ENCODE assay signal across 8 cellular contexts in genomic region chr12:42143401-42144173, GRCh38. TPM values are rescaled to one million over a fixed set of nuclear protein-coding genes. Genes with fewer than 3 reads are reported as not detected.
DNase-seq lines count a peak whose midpoint lies in the region; ATAC-seq and TF ChIP-seq lines count a peak whose summit lies in the region.

No MANE protein-coding gene starts in this region.

- H4K20me1 ChIP-seq in BLaER1 treated with 17β-estradiol and CSF1 and Interleukin-3, amounts not matched to agents 10 nM and 100 nM = peaks cover 10 to 50% (median 30%) of the 10 kb centered on the region in 11 experiments; a peak in 16 of 22 replicates

- H3K9ac ChIP-seq in BLaER1 treated with 17β-estradiol and CSF1 and Interleukin-3, amounts not matched to agents 10 nM and 100 nM = peak overlapping the region; percentile 85 to 93 (median 89)
- peak overlapping the region; percentile 90 for H3K9ac ChIP-seq in mesenchymal stem cell (ENCODE audit: low read length)

- no peak for TF ChIP-seq CTCF in vagina (IDR thresholded peaks at IDR 0.05)

- peak overlapping the region in 1 of 2 experiments; percentile 5 for H3K18ac ChIP-seq in mesenchymal stem cell (ENCODE audit: low read depth in 1 of 2, low read length in 2 of 2)

- H3K79me1 ChIP-seq in mesenchymal stem cell (replicated peaks; ENCODE audit: low read length, poor library complexity, severe bottlenecking) = peaks cover 2% of the 10 kb centered on the region

- H3K23ac ChIP-seq in mesenchymal stem cell (ENCODE audit: low read length in 2 of 2) = no peak overlapping the region

- no peak overlapping the region for H3K14ac ChIP-seq in mesenchymal stem cell (ENCODE audit: low read length in 2 of 2)

- intact Hi-C loops in vagina (cut with DNase I) = loop anchor here (10.0 kb wide), 1 partner anchor 91 kb away; the partner anchor contains the start of gene YAF2

- no peak overlapping the region for H2BK12ac ChIP-seq in mesenchymal stem cell (ENCODE audit: low read length in 2 of 2)

- H3K4me2 ChIP-seq in BLaER1 treated with 17β-estradiol and CSF1 and Interleukin-3, amounts not matched to agents 10 nM and 100 nM = peak overlapping the region; percentile 79 to 94 (median 83)
- peak overlapping the region; percentile 83 for H3K4me2 ChIP-seq in mesenchymal stem cell (ENCODE audit: low read length, poor library complexity, severe bottlenecking)

- peak overlapping the region; percentile 82 to 100 (median 94) for H3K4me3 ChIP-seq in BLaER1 treated with 17β-estradiol and CSF1 and Interleukin-3, amounts not matched to agents 10 nM and 100 nM
- H3K4me3 ChIP-seq in mesenchymal stem cell (ENCODE audit: insufficient read depth in 1 of 2, low read depth in 1 of 2, low read length in 2 of 2) (peak overlapping the region; percentile 86 to 95), vagina (peak overlapping the region; percentile 55 to 94)

- H2BK120ac ChIP-seq in mesenchymal stem cell (ENCODE audit: low read depth, low read length) = no peak overlapping the region

- H2AK5ac ChIP-seq in mesenchymal stem cell (ENCODE audit: low read length, severe bottlenecking) = no peak overlapping the region

- H3K9me3 ChIP-seq in BLaER1 treated with 17β-estradiol and CSF1 and Interleukin-3, amounts not matched to agents 10 nM and 100 nM (replicated peaks in 1 of 11) = no peaks in the 10 kb centered on the region
- H3K9me3 ChIP-seq in mesenchymal stem cell (ENCODE audit: control insufficient read depth, low read length) (no peaks in the 10 kb centered on the region), vagina (no peaks in the 10 kb centered on the region)

- H4K91ac ChIP-seq in mesenchymal stem cell (ENCODE audit: low read length) = no peak overlapping the region

- H3K27ac ChIP-seq in BLaER1 treated with 17β-estradiol and CSF1 and Interleukin-3, amounts not matched to agents 10 nM and 100 nM = peak overlapping the region; percentile 68 to 91 (median 81)
- peak overlapping the region; percentile 16 for H3K27ac ChIP-seq in mesenchymal stem cell (ENCODE audit: low read length, poor library complexity, severe bottlenecking)
- H3K27ac ChIP-seq in vagina = peak overlapping the region; percentile 75

- no peak for TF ChIP-seq POLR2A in vagina (IDR thresholded peaks at IDR 0.05)

- H3K4me1 ChIP-seq in BLaER1 treated with 17β-estradiol and CSF1 and Interleukin-3, amounts not matched to agents 10 nM and 100 nM = peaks cover 18 to 37% (median 26%) of the 10 kb centered on the region in 10 experiments
- H3K4me1 ChIP-seq in mesenchymal stem cell (ENCODE audit: control insufficient read depth, insufficient read depth, low read depth, low read length) (peaks cover 3% of the 10 kb centered on the region), vagina (peaks cover 23% of the 10 kb centered on the region)

- no peak overlapping the region for H2BK15ac ChIP-seq in mesenchymal stem cell (ENCODE audit: low read depth, poor library complexity, severe bottlenecking)

- DNase-seq in NCI-H69 (lab: John Stamatoyannopoulos, UW) = peak; percentile 50
- DNase-seq in cerebellar cortex (ENCODE audit: low spot score) = peak; percentile 39
- peak; percentile 48 for DNase-seq in mesenchymal stem cell
- no peak for DNase-seq in vagina (ENCODE audit: extremely low spot score in 2 of 2)

- H3K27me3 ChIP-seq in BLaER1 treated with 17β-estradiol and CSF1 and Interleukin-3, amounts not matched to agents 10 nM and 100 nM = no peaks in the 10 kb centered on the region
- H3K27me3 ChIP-seq in mesenchymal stem cell (ENCODE audit: control insufficient read depth in 1 of 2, insufficient read depth in 1 of 2, low read length in 2 of 2) (no peaks in the 10 kb centered on the region), vagina (no peaks in the 10 kb centered on the region)

- H4K8ac ChIP-seq in mesenchymal stem cell (ENCODE audit: low read length) = no peak overlapping the region

- H3K36me3 ChIP-seq in BLaER1 treated with 17β-estradiol and CSF1 and Interleukin-3, amounts not matched to agents 10 nM and 100 nM = no peaks in the 10 kb centered on the region
- H3K36me3 ChIP-seq in mesenchymal stem cell (ENCODE audit: control insufficient read depth in 1 of 2, insufficient read depth in 2 of 2, low read depth in 1 of 2, low read length in 2 of 2) (no peaks in the 10 kb centered on the region), vagina (no peaks in the 10 kb centered on the region)

- no peak overlapping the region for H3K4ac ChIP-seq in mesenchymal stem cell (ENCODE audit: low read depth in 1 of 2, low read length in 2 of 2)

- 25% methylated on average over 14 of the region's 14 CpGs for WGBS in mesenchymal stem cell

- no peak overlapping the region for H2BK5ac ChIP-seq in mesenchymal stem cell (ENCODE audit: low read depth, low read length, poor library complexity, severe bottlenecking)

- H2AFZ ChIP-seq in mesenchymal stem cell (ENCODE audit: low read depth, low read length) = no peak overlapping the region

- peak; percentile 2 for ATAC-seq in GM18867 (IDR thresholded peaks at IDR 0.05; ENCODE audit: unreplicated experiment)
- ATAC-seq in HG02938 (IDR thresholded peaks at IDR 0.05; ENCODE audit: unreplicated experiment) = no peak
- ATAC-seq in GM21381 (IDR thresholded peaks at IDR 0.05; ENCODE audit: unreplicated experiment) = no peak

RNA-seq across cellular contexts. Expression of gene GXYLT1, which starts 1.1 kb away (rescaled TPM):
- polyA plus RNA-seq in mesenchymal stem cell (2013, experiment 1 of 2) = 12.0 TPM
- 13.0 TPM for polyA plus RNA-seq in mesenchymal stem cell (2013, experiment 2 of 2)
- 11.8 TPM for total RNA-seq in vagina

Comparison
In these comparisons a context has a peak if more than half of its experiments do, and no peak if none do; other contexts are left out.
1. H3K27ac ChIP-seq: peak in every context shown above with its lines; median percentile 81 in BLaER1 treated with 17β-estradiol and CSF1 and Interleukin-3, amounts not matched to agents 10 nM and 100 nM; 75 in vagina; 16 in mesenchymal stem cell.
2. DNase-seq: peak in NCI-H69 (single experiment), cerebellar cortex (single experiment) and mesenchymal stem cell (single experiment); none in vagina (0 of 2).
3. Peak in every context shown above with its lines, with median percentiles within 50 percentile points of each other: H3K4me3 ChIP-seq.